In genomic region chr16:73921295-73921694, GRCh38 we compare ENCODE assay signal across 15 cellular contexts.
A peak's percentile ranks its signal among the peaks of the same experiment; 100 is the strongest.
DNase-seq lines count a peak whose midpoint lies in the region; ATAC-seq and TF ChIP-seq lines count a peak whose summit lies in the region.
"Had no signal": no experiment of that assay in that cellular context is flagged by ENCODE, and none has a peak within 500 bp of the region (broad histone marks: within the 10 kb centered on the region; RNA-seq: fewer than 3 reads in every experiment).

No MANE protein-coding gene starts in this region.

- no peak overlapping the region for H3K23ac ChIP-seq in trophoblast cell (ENCODE audit: low read length)

- in situ Hi-C loops in GM23248 (cut with MboI), result no loop called here

- H3F3A ChIP-seq in GM23248 (ENCODE audit: insufficient read depth), result no peaks in the 10 kb centered on the region

- no peaks in the 10 kb centered on the region for H3K4me1 ChIP-seq in GM23248 (ENCODE audit: insufficient read depth)
- no peaks in the 10 kb centered on the region for H3K4me1 ChIP-seq in trophoblast cell (ENCODE audit: control insufficient read depth in 1 of 2, insufficient read depth in 2 of 2, low read length in 2 of 2)
- H3K4me1 ChIP-seq: A549, Caco-2 had no signal

- H3K36me3 ChIP-seq in GM23248 (ENCODE audit: low read depth) (no peaks in the 10 kb centered on the region), trophoblast cell (ENCODE audit: control insufficient read depth in 1 of 2, insufficient read depth in 2 of 2, low read length in 2 of 2) (no peaks in the 10 kb centered on the region)

- no peak overlapping the region for H2BK12ac ChIP-seq in trophoblast cell (ENCODE audit: low read length)

- no peak overlapping the region for H2BK120ac ChIP-seq in trophoblast cell (ENCODE audit: insufficient read depth, low read length, poor library complexity)

- no peak overlapping the region for H3K4ac ChIP-seq in trophoblast cell (ENCODE audit: low read depth, low read length)

- H3K14ac ChIP-seq in trophoblast cell (ENCODE audit: low read length), result no peak overlapping the region

- H2AFZ ChIP-seq in GM23248 (no peak overlapping the region), trophoblast cell (ENCODE audit: insufficient read depth, low read length, poor library complexity) (no peak overlapping the region)

- H4K91ac ChIP-seq in trophoblast cell (ENCODE audit: low read depth, low read length), result no peak overlapping the region

- 72 to 77% methylated on average over 3 of the region's 3 CpGs for WGBS in GM23248 (ENCODE audit: low coverage in 1 of 2, low lambda C conversion rate in 2 of 2, missing lambda C conversion rate in 2 of 2), 2 experiments
- no CpG with 5 or more reads among the region's 3 CpGs for WGBS in trophoblast cell (ENCODE audit: extremely low coverage, insufficient coverage, insufficient read length)

- H2BK5ac ChIP-seq in trophoblast cell (ENCODE audit: low read depth, low read length, poor library complexity), result no peak overlapping the region

- no peak overlapping the region for H3K9ac ChIP-seq in GM23248
- H3K9ac ChIP-seq in trophoblast cell (ENCODE audit: low read length), result no peak overlapping the region

- no peak overlapping the region for H4K12ac ChIP-seq in trophoblast cell (ENCODE audit: low read depth, low read length)

- TF ChIP-seq POLR2A in NB4 (IDR thresholded peaks at IDR 0.05; ENCODE audit: extremely low read depth, insufficient read length), result no peak

- H3K27me3 ChIP-seq in GM23248 (replicated peaks; ENCODE audit: insufficient read depth) (peaks cover 8% of the 10 kb centered on the region; the same call in 1 of the 2 replicates), trophoblast cell (ENCODE audit: insufficient read depth, low read length) (no peaks in the 10 kb centered on the region)

- H3K79me1 ChIP-seq in trophoblast cell (ENCODE audit: low read length), result no peaks in the 10 kb centered on the region

- no peak overlapping the region for H3K4me2 ChIP-seq in GM23248 (ENCODE audit: unreplicated experiment)
- H3K4me2 ChIP-seq in trophoblast cell (ENCODE audit: low read length), result no peak overlapping the region
- H3K4me2 ChIP-seq: A549 had no signal

- H2AK5ac ChIP-seq in trophoblast cell (ENCODE audit: low read length), result no peak overlapping the region

- no peak overlapping the region for H3K4me3 ChIP-seq in GM23248
- no peak overlapping the region for H3K4me3 ChIP-seq in NB4 (ENCODE audit: low read depth, low read length)
- H3K4me3 ChIP-seq in trophoblast cell (ENCODE audit: low read depth, low read length), result no peak overlapping the region
- H3K4me3 ChIP-seq: A549 had no signal

- no peak overlapping the region for H3K18ac ChIP-seq in trophoblast cell (ENCODE audit: low read length)

- no peaks in the 10 kb centered on the region for H3K9me2 ChIP-seq in GM23248 (ENCODE audit: insufficient read depth)

- no peak for TF ChIP-seq CTCF in NB4 (IDR thresholded peaks at IDR 0.05; ENCODE audit: low read depth, low read length)

- H3K27ac ChIP-seq in GM23248 (no peak overlapping the region), trophoblast cell (ENCODE audit: low read depth, low read length) (no peak overlapping the region)
- H3K27ac ChIP-seq: A549, C4-2B, HL-60 had no signal

- no peak overlapping the region for H4K8ac ChIP-seq in trophoblast cell (ENCODE audit: low read depth, low read length)

- H3K79me2 ChIP-seq in GM23248 (ENCODE audit: insufficient read depth) (no peaks in the 10 kb centered on the region), trophoblast cell (ENCODE audit: control insufficient read depth, insufficient read depth, low read length, poor library complexity) (no peaks in the 10 kb centered on the region)

- no peak for ATAC-seq in HG02981 (IDR thresholded peaks at IDR 0.05; ENCODE audit: unreplicated experiment)
- ATAC-seq: A549 had no signal

- H3K9me3 ChIP-seq in GM23248 (ENCODE audit: low read depth), result no peaks in the 10 kb centered on the region
- no peaks in the 10 kb centered on the region for H3K9me3 ChIP-seq in trophoblast cell (ENCODE audit: insufficient read depth, low read depth, low read length)
- H3K9me3 ChIP-seq: A549, Caco-2 had no signal

- H4K20me1 ChIP-seq in GM23248 (ENCODE audit: insufficient read depth), result no peaks in the 10 kb centered on the region

- DNase-seq in ELR (ENCODE audit: low read depth) (peak; percentile 0), GM23248 (peak; percentile 0), NB4 (ENCODE audit: low read depth) (peak; percentile 4), trophoblast cell (peak; percentile 0 to 71), 8988T (no peak)
- DNase-seq: AML-193; Caco-2; CD4-positive, alpha-beta T cell; GDM1; H9; KG1 had no signal
